In genomic region chr17:27217631-27218030, GRCh38 we compare ENCODE assay signal across 12 cellular contexts.
DNase-seq lines count a peak whose midpoint lies in the region; ATAC-seq and TF ChIP-seq lines count a peak whose summit lies in the region.
"Had no signal": no experiment of that assay in that cellular context is flagged by ENCODE, and none has a peak within 500 bp of the region (broad histone marks: within the 10 kb centered on the region; RNA-seq: fewer than 3 reads in every experiment).

No MANE protein-coding gene starts in this region.

- no peaks in the 10 kb centered on the region for H3K9me3 ChIP-seq in CD8-positive, alpha-beta T cell (ENCODE audit: low read length)
- no peaks in the 10 kb centered on the region for H3K9me3 ChIP-seq in breast epithelium
- H3K9me3 ChIP-seq: transverse colon had no signal

- no peaks in the 10 kb centered on the region for H3K27me3 ChIP-seq in CD8-positive, alpha-beta T cell (ENCODE audit: insufficient read depth, low read length)
- H3K27me3 ChIP-seq in breast epithelium: no peaks in the 10 kb centered on the region
- H3K27me3 ChIP-seq: transverse colon had no signal

- no peaks in the 10 kb centered on the region for H3K36me3 Mint-ChIP-seq in CD8-positive, alpha-beta T cell
- peaks cover 40% of the 10 kb centered on the region for H3K36me3 Mint-ChIP-seq in WTC11

- H3K9me3 Mint-ChIP-seq in CD8-positive, alpha-beta T cell: no peaks in the 10 kb centered on the region
- H3K9me3 Mint-ChIP-seq in WTC11: peaks cover 68% of the 10 kb centered on the region
- H3K9me3 Mint-ChIP-seq: HFFc6 had no signal

- H3K27ac Mint-ChIP-seq in CD8-positive, alpha-beta T cell: peak overlapping the region; percentile 3
- H3K27ac Mint-ChIP-seq in WTC11: no peak overlapping the region
- H3K27ac Mint-ChIP-seq: HFFc6 had no signal

- H3K36me3 ChIP-seq in CD8-positive, alpha-beta T cell (ENCODE audit: insufficient read depth, low read length): no peaks in the 10 kb centered on the region
- H3K36me3 ChIP-seq in breast epithelium: no peaks in the 10 kb centered on the region
- H3K36me3 ChIP-seq: transverse colon had no signal

- no peak for TF ChIP-seq CTCF in CD8-positive, alpha-beta T cell (IDR thresholded peaks at IDR 0.05)
- TF ChIP-seq CTCF in breast epithelium (IDR thresholded peaks at IDR 0.05) (no peak), WTC11 (IDR thresholded peaks at IDR 0.05) (no peak)

- ATAC-seq in CD8-positive, alpha-beta T cell: no peak
- ATAC-seq in GM19328 (IDR thresholded peaks at IDR 0.05; ENCODE audit: unreplicated experiment) (peak; percentile 61), HG02973 (IDR thresholded peaks at IDR 0.05; ENCODE audit: unreplicated experiment) (peak; percentile 80), WTC11 (no peak)

- no peaks in the 10 kb centered on the region for H3K4me1 ChIP-seq in CD8-positive, alpha-beta T cell (ENCODE audit: insufficient read depth, low read length)
- no peaks in the 10 kb centered on the region for H3K4me1 ChIP-seq in breast epithelium

- POLR2A ChIA-PET in CD8-positive, alpha-beta T cell (lab: Charles Lee): interaction anchor here (2.1 kb wide), 1 partner anchor 11 kb away, joined by 6 read pairs; no protein-coding TSS in a partner anchor
- POLR2A ChIA-PET in WTC11 (lab: Charles Lee): no interaction called here

- intact Hi-C loops in CD8-positive, alpha-beta T cell (cut with DNase I, micrococcal nuclease): no loop called here
- intact Hi-C loops in breast epithelium (cut with DNase I; ENCODE audit: low total_unique reads): no loop called here

- peaks cover 9% of the 10 kb centered on the region for H3K4me1 Mint-ChIP-seq in CD8-positive, alpha-beta T cell (ENCODE audit: low read depth)
- H3K4me1 Mint-ChIP-seq in WTC11: no peaks in the 10 kb centered on the region

- no peak for TF ChIP-seq POLR2A in breast epithelium (IDR thresholded peaks at IDR 0.05)

- no peak overlapping the region for H3K27ac ChIP-seq in CD8-positive, alpha-beta T cell (ENCODE audit: low read depth, low read length)
- H3K27ac ChIP-seq in breast epithelium: no peak overlapping the region

- H3K4me3 ChIP-seq in CD8-positive, alpha-beta T cell (ENCODE audit: low read depth, low read length): no peak overlapping the region
- H3K4me3 ChIP-seq in breast epithelium: no peak overlapping the region
- H3K4me3 ChIP-seq: transverse colon had no signal

- DNase-seq in CD8-positive, alpha-beta T cell: no peak
- DNase-seq in RPMI8226: peak; percentile 65
- DNase-seq in H4 (ENCODE audit: low spot score): no peak
- DNase-seq in breast epithelium (ENCODE audit: low spot score in 2 of 2): no peak
- no peak for DNase-seq in activated CD4-positive, alpha-beta T cell treated with anti-CD3 and anti-CD28 coated beads for 48 hours
- no peak for DNase-seq in WTC11 (ENCODE audit: low spot score)
- DNase-seq: effector CD4-positive, alpha-beta T cell; HFFc6; NCI-H774; transverse colon had no signal

- CTCF ChIA-PET in CD8-positive, alpha-beta T cell (lab: Charles Lee): no interaction called here
- CTCF ChIA-PET in WTC11 (lab: Charles Lee): interaction anchor here (1.0 kb wide), 1 partner anchor 12 kb away, joined by 3 read pairs; no protein-coding TSS in a partner anchor

- H3K27me3 Mint-ChIP-seq in CD8-positive, alpha-beta T cell (ENCODE audit: low read depth): peaks cover 2% of the 10 kb centered on the region
- peaks cover 13% of the 10 kb centered on the region for H3K27me3 Mint-ChIP-seq in WTC11 (ENCODE audit: low read depth)

- no peak overlapping the region for H3K4me3 Mint-ChIP-seq in CD8-positive, alpha-beta T cell
- no peak overlapping the region for H3K4me3 Mint-ChIP-seq in WTC11
- H3K4me3 Mint-ChIP-seq: HFFc6 had no signal

TF ChIP-seq in WTC11, 78 proteins besides CTCF, POLR2A, EP300 and RAD21:
- TF ChIP-seq ZNF416 (CRISPR knock-in tag; IDR thresholded peaks at IDR 0.05) (no peak), NFATC4 (CRISPR knock-in tag; IDR thresholded peaks at IDR 0.05) (no peak), GABPB1 (CRISPR knock-in tag; IDR thresholded peaks at IDR 0.05) (no peak), GRHL2 (CRISPR knock-in tag; IDR thresholded peaks at IDR 0.05; ENCODE audit: insufficient replicate concordance, severe bottlenecking) (no peak), PRRX2 (CRISPR knock-in tag; IDR thresholded peaks at IDR 0.05) (no peak), ERG (CRISPR knock-in tag; IDR thresholded peaks at IDR 0.05) (no peak), E2F1 (CRISPR knock-in tag; IDR thresholded peaks at IDR 0.05) (no peak)
TF ChIP-seq in WTC11: peak in this region for 0.

Comparison
In these comparisons a context has a peak if more than half of its experiments do, and no peak if none do; other contexts are left out.
1. ATAC-seq: peak in GM19328 (single experiment) and HG02973 (single experiment); none in CD8-positive, alpha-beta T cell (single experiment) and WTC11 (single experiment).